In genomic region chr20:63703976-63704748, GRCh38 we compare ENCODE assay signal across 31 cellular contexts. TPM values are rescaled to one million over a fixed set of nuclear protein-coding genes. Genes with fewer than 3 reads are reported as not detected.
DNase-seq lines count a peak whose midpoint lies in the region; ATAC-seq, FAIRE-seq and TF ChIP-seq lines count a peak whose summit lies in the region.
"Had no signal": no experiment of that assay in that cellular context is flagged by ENCODE, and none has a peak within 500 bp of the region (broad histone marks: within the 10 kb centered on the region; RNA-seq: fewer than 3 reads in every experiment).

No MANE protein-coding gene starts in this region.

- H3K27me3 ChIP-seq in suprapubic skin: no peaks in the 10 kb centered on the region
- H3K27me3 ChIP-seq: ascending aorta, stomach, thyroid gland had no signal

- TF ChIP-seq EP300 in suprapubic skin (IDR thresholded peaks at IDR 0.05): no peak

- H3K9me3 Mint-ChIP-seq in activated naive CD4-positive, alpha-beta T cell treated with anti-CD3 and anti-CD28 coated beads, Interleukin-2, amount 10 ng/mL, durations not matched to agents 7 days and 5 days: no peaks in the 10 kb centered on the region
- H3K9me3 Mint-ChIP-seq in activated naive CD4-positive, alpha-beta T cell treated with anti-CD3 and anti-CD28 coated beads, Interleukin-2, amount 50 U/mL, for 72 hours: no peaks in the 10 kb centered on the region
- H3K9me3 Mint-ChIP-seq in nephron (no peaks in the 10 kb centered on the region), endothelial cell (ENCODE audit: unreplicated experiment) (no peaks in the 10 kb centered on the region)
- H3K9me3 Mint-ChIP-seq: activated naive CD8-positive, alpha-beta T cell treated with anti-CD3 and anti-CD28 coated beads for 36 hours; activated T-helper 1 cell treated with anti-CD3 and anti-CD28 coated beads, Interleukin-12 subunit alpha, Interleukin-12 subunit beta, Interleukin-2, Interleukin-4 antibody, amounts not matched to agents 30 ng/mL and 10 ng/mL and 1 ng/mL, durations not matched to agents 14 hours and 24 hours and 36 hours; CD8-positive, alpha-beta memory T cell; immature natural killer cell had no signal

- no peak overlapping the region for H3K4me3 Mint-ChIP-seq in activated naive CD4-positive, alpha-beta T cell treated with anti-CD3 and anti-CD28 coated beads, Interleukin-2, amount 10 ng/mL, durations not matched to agents 7 days and 5 days
- H3K4me3 Mint-ChIP-seq in T-helper 17 cell (peak overlapping the region; percentile 61), nephron (peak overlapping the region in 2 of 3 experiments; percentile 47 to 55), endothelial cell (ENCODE audit: unreplicated experiment) (no peak overlapping the region)
- H3K4me3 Mint-ChIP-seq: activated naive CD8-positive, alpha-beta T cell treated with anti-CD3 and anti-CD28 coated beads for 36 hours had no signal

- FAIRE-seq in urothelium cell line (lab: Jason Lieb, UNC): no peak
- FAIRE-seq: A549, colon had no signal

- H3K36me3 ChIP-seq in suprapubic skin: peaks cover 38% of the 10 kb centered on the region

- H3K4me1 ChIP-seq in suprapubic skin: peaks cover 31% of the 10 kb centered on the region

- CTCF ChIA-PET in activated naive CD4-positive, alpha-beta T cell treated with anti-CD3 and anti-CD28 coated beads, Interleukin-2, amount 10 ng/mL, durations not matched to agents 7 days and 5 days (lab: Charles Lee): no interaction called here

- H3K36me3 Mint-ChIP-seq in activated naive CD4-positive, alpha-beta T cell treated with anti-CD3 and anti-CD28 coated beads, Interleukin-2, amount 10 ng/mL, durations not matched to agents 7 days and 5 days: peaks cover 29% of the 10 kb centered on the region
- peaks cover 9 to 17% of the 10 kb centered on the region in 2 donors for H3K36me3 Mint-ChIP-seq in activated naive CD4-positive, alpha-beta T cell treated with anti-CD3 and anti-CD28 coated beads, Interleukin-2, amount 50 U/mL, for 72 hours
- H3K36me3 Mint-ChIP-seq in T-helper 17 cell (ENCODE audit: low read depth) (peaks cover 2% of the 10 kb centered on the region), nephron (ENCODE audit: low read depth) (peaks cover 20% of the 10 kb centered on the region), endothelial cell (ENCODE audit: low read depth, unreplicated experiment) (peaks cover 19% of the 10 kb centered on the region)

- TF ChIP-seq POLR2A in suprapubic skin (IDR thresholded peaks at IDR 0.05): no peak

- peaks cover 29% of the 10 kb centered on the region for H3K4me1 Mint-ChIP-seq in activated naive CD4-positive, alpha-beta T cell treated with anti-CD3 and anti-CD28 coated beads, Interleukin-2, amount 10 ng/mL, durations not matched to agents 7 days and 5 days
- peaks cover 23% of the 10 kb centered on the region for H3K4me1 Mint-ChIP-seq in T-helper 17 cell
- peaks cover 10% of the 10 kb centered on the region for H3K4me1 Mint-ChIP-seq in nephron
- H3K4me1 Mint-ChIP-seq in endothelial cell (ENCODE audit: unreplicated experiment): peaks cover 13% of the 10 kb centered on the region

- H3K27ac ChIP-seq in suprapubic skin: no peak overlapping the region
- H3K27ac ChIP-seq: A549, ascending aorta, parathyroid adenoma, stomach, thyroid gland had no signal

- TF ChIP-seq CTCF in nephron (IDR thresholded peaks at IDR 0.05; ENCODE audit: unreplicated experiment in 3 of 3): no peak
- no peak for TF ChIP-seq CTCF in suprapubic skin (IDR thresholded peaks at IDR 0.05)
- TF ChIP-seq CTCF in endothelial cell (IDR thresholded peaks at IDR 0.05; ENCODE audit: unreplicated experiment): no peak

- no peak overlapping the region for H3K4me3 ChIP-seq in suprapubic skin
- H3K4me3 ChIP-seq: A549, ascending aorta, stomach, thyroid gland had no signal

- H3K27ac Mint-ChIP-seq in activated naive CD4-positive, alpha-beta T cell treated with anti-CD3 and anti-CD28 coated beads, Interleukin-2, amount 10 ng/mL, durations not matched to agents 7 days and 5 days: no peak overlapping the region
- H3K27ac Mint-ChIP-seq in activated naive CD4-positive, alpha-beta T cell treated with anti-CD3 and anti-CD28 coated beads, Interleukin-2, amount 50 U/mL, for 72 hours: no peak overlapping the region
- H3K27ac Mint-ChIP-seq in T-helper 17 cell (peak overlapping the region; percentile 45), nephron (no peak overlapping the region), endothelial cell (ENCODE audit: unreplicated experiment) (no peak overlapping the region)
- H3K27ac Mint-ChIP-seq: activated naive CD8-positive, alpha-beta T cell treated with anti-CD3 and anti-CD28 coated beads for 36 hours had no signal

- WGBS in suprapubic skin: 73% methylated on average over 4 of the region's 11 CpGs

- DNase-seq in activated naive CD4-positive, alpha-beta T cell treated with anti-CD3 and anti-CD28 coated beads, Interleukin-2, amount 10 ng/mL, durations not matched to agents 7 days and 5 days: peak; percentile 20
- DNase-seq in activated naive CD4-positive, alpha-beta T cell treated with anti-CD3 and anti-CD28 coated beads, Interleukin-2, amount 50 U/mL, for 72 hours (ENCODE audit: low spot score in 2 of 2): no peak
- DNase-seq in T-helper 17 cell (peak in 1 of 3 donors; percentile 5), suprapubic skin (ENCODE audit: low spot score in 2 of 2) (peak; percentile 56 to 69), endothelial cell (ENCODE audit: low spot score) (no peak), urothelium cell line (ENCODE audit: low spot score) (no peak), SKM-1 (lab: John Stamatoyannopoulos, UW; ENCODE audit: unreplicated experiment) (no peak)
- DNase-seq: activated naive CD8-positive, alpha-beta T cell treated with anti-CD3 and anti-CD28 coated beads for 36 hours; AML-193; CD8-positive, alpha-beta memory T cell; DMS 273 treated with DMSO at 0.1 percent for 48 hours; effector CD8-positive, alpha-beta T cell; EL; immature natural killer cell; MV-4-11; NCI-H1436 treated with DMSO at 0.1 percent for 48 hours; NCI-H2107; NCI-H446 treated with DMSO at 0.1 percent for 48 hours; RPMI8226; stimulated activated CD4-positive, alpha-beta T cell treated with anti-CD3 and anti-CD28 coated beads, Interleukin-2, amount 100 ng/mL, for 24 hours; stomach; T-helper 2 cell; thyroid gland had no signal

- no peaks in the 10 kb centered on the region for H3K27me3 Mint-ChIP-seq in activated naive CD4-positive, alpha-beta T cell treated with anti-CD3 and anti-CD28 coated beads, Interleukin-2, amount 10 ng/mL, durations not matched to agents 7 days and 5 days
- H3K27me3 Mint-ChIP-seq in T-helper 17 cell: no peaks in the 10 kb centered on the region
- no peaks in the 10 kb centered on the region for H3K27me3 Mint-ChIP-seq in nephron (ENCODE audit: low read depth)
- peaks cover 16% of the 10 kb centered on the region for H3K27me3 Mint-ChIP-seq in endothelial cell (ENCODE audit: unreplicated experiment)
- H3K27me3 Mint-ChIP-seq: activated naive CD8-positive, alpha-beta T cell treated with anti-CD3 and anti-CD28 coated beads for 36 hours; CD8-positive, alpha-beta memory T cell had no signal

- no peak for ATAC-seq in activated naive CD4-positive, alpha-beta T cell treated with anti-CD3 and anti-CD28 coated beads, Interleukin-2, amount 50 U/mL, for 72 hours
- no peak for ATAC-seq in T-helper 17 cell
- ATAC-seq: A549, HCT116 had no signal

- H3K9me3 ChIP-seq in T-helper 17 cell (ENCODE audit: control insufficient read depth, low read length, poor library complexity, severe bottlenecking) (no peaks in the 10 kb centered on the region), suprapubic skin (no peaks in the 10 kb centered on the region)
- H3K9me3 ChIP-seq: A549, ascending aorta, SK-N-SH, stomach, thyroid gland had no signal

RNA-seq across cellular contexts. Expression of gene ARFRP1, which starts 3.6 kb away (rescaled TPM):
- 10 to 100 TPM; 36.1 to 53.4 TPM for total RNA-seq in activated naive CD4-positive, alpha-beta T cell treated with anti-CD3 and anti-CD28 coated beads, Interleukin-2, amount 50 U/mL, for 72 hours
- total RNA-seq in T-helper 17 cell: 10 to 100 TPM; 44.0 to 53.2 TPM
- total RNA-seq in suprapubic skin: 10 to 100 TPM; 22.1 to 31.9 (median 27.6) TPM
- total RNA-seq in endothelial cell (ENCODE audit: unreplicated experiment): 33.4 TPM

RNA-seq across cellular contexts. Expression of gene ZGPAT, which starts 3.7 kb away (rescaled TPM):
- total RNA-seq in activated naive CD4-positive, alpha-beta T cell treated with anti-CD3 and anti-CD28 coated beads, Interleukin-2, amount 50 U/mL, for 72 hours: 10 to 100 TPM; 12.5 to 24.0 TPM
- total RNA-seq in T-helper 17 cell (10 to 100 TPM; 35.0 to 39.8 TPM), suprapubic skin (10 to 100 TPM; 21.7 to 25.8 (median 23.3) TPM), endothelial cell (ENCODE audit: unreplicated experiment) (34.9 TPM)

RNA-seq across cellular contexts. Expression of gene TNFRSF6B, which starts 7.7 kb away (rescaled TPM):
- not detected for total RNA-seq in activated naive CD4-positive, alpha-beta T cell treated with anti-CD3 and anti-CD28 coated beads, Interleukin-2, amount 50 U/mL, for 72 hours
- total RNA-seq in T-helper 17 cell (not detected), suprapubic skin (10 to 100 TPM in 2 of 4 donors, 1 to 10 TPM in 2; 2.1 to 16.1 (median 11.1) TPM), endothelial cell (ENCODE audit: unreplicated experiment) (not detected)
- total RNA-seq: activated naive CD8-positive, alpha-beta T cell treated with anti-CD3 and anti-CD28 coated beads for 36 hours; activated T-helper 1 cell treated with anti-CD3 and anti-CD28 coated beads, Interleukin-12 subunit alpha, Interleukin-12 subunit beta, Interleukin-2, Interleukin-4 antibody, amounts not matched to agents 30 ng/mL and 10 ng/mL and 1 ng/mL, durations not matched to agents 14 hours and 24 hours and 36 hours; CD8-positive, alpha-beta memory T cell had no signal

RNA-seq across cellular contexts. Expression of gene LIME1, which starts 32.3 kb away (rescaled TPM):
- 10 to 100 TPM in 1 of 2 donors, 1 to 10 TPM in 1; 6.3 to 18.2 TPM for total RNA-seq in activated naive CD4-positive, alpha-beta T cell treated with anti-CD3 and anti-CD28 coated beads, Interleukin-2, amount 50 U/mL, for 72 hours
- total RNA-seq in T-helper 17 cell (100 to 1,000 TPM; 156 to 179 TPM), suprapubic skin (10 to 100 TPM; 12.2 to 36.5 (median 16.9) TPM), endothelial cell (ENCODE audit: unreplicated experiment) (8.1 TPM)

RNA-seq across cellular contexts. Expression of gene SLC2A4RG, which starts 35.4 kb away (rescaled TPM):
- 10 to 100 TPM; 24.7 to 37.2 TPM for total RNA-seq in activated naive CD4-positive, alpha-beta T cell treated with anti-CD3 and anti-CD28 coated beads, Interleukin-2, amount 50 U/mL, for 72 hours
- 100 to 1,000 TPM in 1 of 2 donors, 10 to 100 TPM in 1; 98.1 to 103 TPM for total RNA-seq in T-helper 17 cell
- 100 to 1,000 TPM in 3 of 4 donors, 10 to 100 TPM in 1; 96.9 to 118 (median 107) TPM for total RNA-seq in suprapubic skin
- total RNA-seq in endothelial cell (ENCODE audit: unreplicated experiment): 69.6 TPM

Comparison
In these comparisons a context has a peak if more than half of its experiments do, and no peak if none do; other contexts are left out.
1. DNase-seq: peak in activated naive CD4-positive, alpha-beta T cell treated with anti-CD3 and anti-CD28 coated beads, Interleukin-2, amount 10 ng/mL, durations not matched to agents 7 days and 5 days (single experiment) and suprapubic skin (2 of 2); none in activated naive CD4-positive, alpha-beta T cell treated with anti-CD3 and anti-CD28 coated beads, Interleukin-2, amount 50 U/mL, for 72 hours (0 of 2), endothelial cell (single experiment), urothelium cell line (single experiment) and SKM-1 (single experiment).
2. H3K4me3 Mint-ChIP-seq: peak in T-helper 17 cell (single experiment) and nephron (2 of 3); none in activated naive CD4-positive, alpha-beta T cell treated with anti-CD3 and anti-CD28 coated beads, Interleukin-2, amount 10 ng/mL, durations not matched to agents 7 days and 5 days (single experiment) and endothelial cell (single experiment).